11 cellular contexts compared by ENCODE assay signal in genomic region chr4:10160280-10160856, GRCh38. TPM values are rescaled to one million over a fixed set of nuclear protein-coding genes. Genes with fewer than 3 reads are reported as not detected.
DNase-seq lines count a peak whose midpoint lies in the region; ATAC-seq and TF ChIP-seq lines count a peak whose summit lies in the region.
"Had no signal": no experiment of that assay in that cellular context is flagged by ENCODE, and none has a peak within 500 bp of the region (broad histone marks: within the 10 kb centered on the region; RNA-seq: fewer than 3 reads in every experiment).

No MANE protein-coding gene starts in this region.

- no peaks in the 10 kb centered on the region for H4K20me1 ChIP-seq in BLaER1

- H3K36me3 Mint-ChIP-seq in HFFc6 (ENCODE audit: low read depth) = no peaks in the 10 kb centered on the region
- H3K36me3 Mint-ChIP-seq in stimulated activated memory B cell treated with anti-CD40 and anti-IgM and Interleukin-4, amounts not matched to agents 10 μg/mL and 1 μg/mL and 100 μg/mL, for 72 hours = no peaks in the 10 kb centered on the region
- H3K36me3 Mint-ChIP-seq: mesothelial cell of epicardium had no signal

- peak; percentile 31 for ATAC-seq in left colon
- ATAC-seq in stimulated activated memory B cell treated with anti-CD40 and anti-IgM and Interleukin-4, amounts not matched to agents 10 μg/mL and 1 μg/mL and 100 μg/mL, for 72 hours = no peak

- H3K27me3 ChIP-seq in BLaER1 = no peaks in the 10 kb centered on the region
- H3K27me3 ChIP-seq: SJCRH30 had no signal

- H3K4me1 ChIP-seq in BLaER1 = peaks cover 67% of the 10 kb centered on the region

- no peaks in the 10 kb centered on the region for H3K36me3 ChIP-seq in BLaER1
- H3K36me3 ChIP-seq: SJCRH30 had no signal

- H3K4me3 Mint-ChIP-seq in HFFc6 = no peak overlapping the region
- no peak overlapping the region for H3K4me3 Mint-ChIP-seq in stimulated activated memory B cell treated with anti-CD40 and anti-IgM and Interleukin-4, amounts not matched to agents 10 μg/mL and 1 μg/mL and 100 μg/mL, for 72 hours
- H3K4me3 Mint-ChIP-seq: mesothelial cell of epicardium had no signal

- H3K4me1 Mint-ChIP-seq in HFFc6 (ENCODE audit: low read depth) = peaks cover 17% of the 10 kb centered on the region
- H3K4me1 Mint-ChIP-seq in stimulated activated memory B cell treated with anti-CD40 and anti-IgM and Interleukin-4, amounts not matched to agents 10 μg/mL and 1 μg/mL and 100 μg/mL, for 72 hours = peaks cover 7% of the 10 kb centered on the region

- DNase-seq in HFFc6 (peak; percentile 41), astrocyte of the hippocampus (ENCODE audit: low read depth, low spot score) (peak; percentile 9), left colon (no peak), NCI-H1694 treated with DMSO at 0.1 percent for 48 hours (lab: John Stamatoyannopoulos, UW) (no peak), D341Med (ENCODE audit: low spot score) (no peak)
- no peak for DNase-seq in stimulated activated CD4-positive, alpha-beta T cell treated with anti-CD3 and anti-CD28 coated beads, Interleukin-2, amount 100 ng/mL, for 48 hours
- DNase-seq: amniotic stem cell had no signal

- H3K9me3 ChIP-seq in BLaER1 = no peaks in the 10 kb centered on the region
- H3K9me3 ChIP-seq: SJCRH30 had no signal

- H3K27me3 Mint-ChIP-seq in HFFc6 (ENCODE audit: insufficient read depth) = peaks cover 23% of the 10 kb centered on the region
- peaks cover 11% of the 10 kb centered on the region for H3K27me3 Mint-ChIP-seq in stimulated activated memory B cell treated with anti-CD40 and anti-IgM and Interleukin-4, amounts not matched to agents 10 μg/mL and 1 μg/mL and 100 μg/mL, for 72 hours

- no peaks in the 10 kb centered on the region for H3K9me3 Mint-ChIP-seq in HFFc6
- no peaks in the 10 kb centered on the region for H3K9me3 Mint-ChIP-seq in stimulated activated memory B cell treated with anti-CD40 and anti-IgM and Interleukin-4, amounts not matched to agents 10 μg/mL and 1 μg/mL and 100 μg/mL, for 72 hours
- H3K9me3 Mint-ChIP-seq: mesothelial cell of epicardium had no signal

- peak; percentile 70 for TF ChIP-seq CTCF in HFFc6 (IDR thresholded peaks at IDR 0.05)

- H3K27ac Mint-ChIP-seq in HFFc6 = no peak overlapping the region
- H3K27ac Mint-ChIP-seq in stimulated activated memory B cell treated with anti-CD40 and anti-IgM and Interleukin-4, amounts not matched to agents 10 μg/mL and 1 μg/mL and 100 μg/mL, for 72 hours = no peak overlapping the region
- H3K27ac Mint-ChIP-seq: mesothelial cell of epicardium had no signal

- intact Hi-C loops in left colon (cut with DNase I, micrococcal nuclease) = no loop called here

- no peak overlapping the region for H3K27ac ChIP-seq in BLaER1
- H3K27ac ChIP-seq: SJCRH30 had no signal

- no peak overlapping the region for H3K4me3 ChIP-seq in BLaER1
- H3K4me3 ChIP-seq: SJCRH30 had no signal

- no peak overlapping the region for H3K9ac ChIP-seq in BLaER1

- peak overlapping the region; percentile 77 for H3K4me2 ChIP-seq in BLaER1

RNA-seq across cellular contexts. Expression of gene WDR1, which starts 43.8 kb away (rescaled TPM):
- 100 to 1,000 TPM; 720 to 838 (median 782) TPM for total RNA-seq in HFFc6 (2021; fragmentation: NEBNext Ultra II Directional; extraction: Animal tissue kit (Norgen Biotek cat#: 25700))
- total RNA-seq in left colon = 100 to 1,000 TPM; 448 to 457 TPM

Comparison
In these comparisons a context has a peak if more than half of its experiments do, and no peak if none do; other contexts are left out.
1. DNase-seq: peak in HFFc6 (single experiment) and astrocyte of the hippocampus (single experiment); none in left colon (0 of 2), stimulated activated CD4-positive, alpha-beta T cell treated with anti-CD3 and anti-CD28 coated beads, Interleukin-2, amount 100 ng/mL, for 48 hours (0 of 2), NCI-H1694 treated with DMSO at 0.1 percent for 48 hours (single experiment) and D341Med (single experiment).